Comparison of ENCODE assay signal across 6 cellular contexts in genomic region chr1:45163111-45163510, GRCh38. TPM values are rescaled to one million over a fixed set of nuclear protein-coding genes. Genes with fewer than 3 reads are reported as not detected.
DNase-seq lines count a peak whose midpoint lies in the region; ATAC-seq and TF ChIP-seq lines count a peak whose summit lies in the region.
"Not testable (repeated sequence)": the region's sequence is repeated elsewhere in the genome, so short reads cannot be mapped to it uniquely, and the experiment has no call there.

No MANE protein-coding gene starts in this region.

- H3K36me3 ChIP-seq in CD8-positive, alpha-beta T cell (ENCODE audit: insufficient read depth, low read length): not testable (repeated sequence)

- H3K27ac Mint-ChIP-seq in CD8-positive, alpha-beta T cell: peak overlapping the region; percentile 79
- H3K27ac Mint-ChIP-seq in T-helper 17 cell; stimulated activated naive CD8-positive, alpha-beta T cell treated with anti-CD3 and anti-CD28 coated beads, Interleukin-15, Interleukin-2, amounts not matched to agents 100 ng/mL and 50 ng/mL, for 24 hours: not testable (repeated sequence)
- H3K27ac Mint-ChIP-seq in activated T-helper 17 cell treated with anti-CD3 and anti-CD28 coated beads, Interleukin-2, amount 50 U/mL, for 72 hours: peak overlapping the region; percentile 10
- peak overlapping the region; percentile 66 for H3K27ac Mint-ChIP-seq in activated naive CD4-positive, alpha-beta T cell treated with anti-CD3 and anti-CD28 coated beads, Interleukin-2, amount 50 U/mL, for 24 hours
- H3K27ac Mint-ChIP-seq in central memory CD8-positive, alpha-beta T cell (ENCODE audit: low read depth): peak overlapping the region; percentile 81

- not testable (repeated sequence) for TF ChIP-seq CTCF in CD8-positive, alpha-beta T cell (IDR thresholded peaks at IDR 0.05)

- intact Hi-C loops in CD8-positive, alpha-beta T cell (cut with DNase I, micrococcal nuclease): not testable (repeated sequence)

- H3K27ac ChIP-seq in CD8-positive, alpha-beta T cell (ENCODE audit: low read depth, low read length): peak overlapping the region; percentile 27

- not testable (repeated sequence) for H3K9me3 ChIP-seq in CD8-positive, alpha-beta T cell (ENCODE audit: low read length); T-helper 17 cell (ENCODE audit: control insufficient read depth, low read length, poor library complexity, severe bottlenecking)

- not testable (repeated sequence) for H3K27me3 Mint-ChIP-seq in CD8-positive, alpha-beta T cell (ENCODE audit: low read depth); T-helper 17 cell; activated T-helper 17 cell treated with anti-CD3 and anti-CD28 coated beads, Interleukin-2, amount 50 U/mL, for 72 hours; activated naive CD4-positive, alpha-beta T cell treated with anti-CD3 and anti-CD28 coated beads, Interleukin-2, amount 50 U/mL, for 24 hours; stimulated activated naive CD8-positive, alpha-beta T cell treated with anti-CD3 and anti-CD28 coated beads, Interleukin-15, Interleukin-2, amounts not matched to agents 100 ng/mL and 50 ng/mL, for 24 hours
- H3K27me3 Mint-ChIP-seq in central memory CD8-positive, alpha-beta T cell: peaks cover 19% of the 10 kb centered on the region

- not testable (repeated sequence) for H3K4me3 ChIP-seq in CD8-positive, alpha-beta T cell (ENCODE audit: low read depth, low read length)

- POLR2A ChIA-PET in CD8-positive, alpha-beta T cell (lab: Charles Lee): interaction anchor here (0.9 kb wide), 1 partner anchor 8 kb away, joined by 3 read pairs; no protein-coding TSS in a partner anchor

- H3K4me1 ChIP-seq in CD8-positive, alpha-beta T cell (ENCODE audit: insufficient read depth, low read length): not testable (repeated sequence)

- not testable (repeated sequence) for DNase-seq in CD8-positive, alpha-beta T cell; T-helper 17 cell; central memory CD8-positive, alpha-beta T cell (ENCODE audit: low spot score in 2 of 2)

- ATAC-seq in CD8-positive, alpha-beta T cell; T-helper 17 cell; activated T-helper 17 cell treated with anti-CD3 and anti-CD28 coated beads, Interleukin-2, amount 50 U/mL, for 72 hours (replicated peaks); central memory CD8-positive, alpha-beta T cell (replicated peaks; ENCODE audit: extremely low read depth, poor library complexity, severe bottlenecking): not testable (repeated sequence)

- CTCF ChIA-PET in CD8-positive, alpha-beta T cell (lab: Charles Lee): not testable (repeated sequence)

- not testable (repeated sequence) for H3K9me3 Mint-ChIP-seq in CD8-positive, alpha-beta T cell; activated T-helper 17 cell treated with anti-CD3 and anti-CD28 coated beads, Interleukin-2, amount 50 U/mL, for 72 hours; activated naive CD4-positive, alpha-beta T cell treated with anti-CD3 and anti-CD28 coated beads, Interleukin-2, amount 50 U/mL, for 24 hours; central memory CD8-positive, alpha-beta T cell
- peaks cover 20% of the 10 kb centered on the region for H3K9me3 Mint-ChIP-seq in stimulated activated naive CD8-positive, alpha-beta T cell treated with anti-CD3 and anti-CD28 coated beads, Interleukin-15, Interleukin-2, amounts not matched to agents 100 ng/mL and 50 ng/mL, for 24 hours

- peak overlapping the region; percentile 33 for H3K4me3 Mint-ChIP-seq in CD8-positive, alpha-beta T cell
- peak overlapping the region; percentile 26 for H3K4me3 Mint-ChIP-seq in T-helper 17 cell
- peak overlapping the region; percentile 44 for H3K4me3 Mint-ChIP-seq in activated T-helper 17 cell treated with anti-CD3 and anti-CD28 coated beads, Interleukin-2, amount 50 U/mL, for 72 hours
- peak overlapping the region; percentile 57 for H3K4me3 Mint-ChIP-seq in activated naive CD4-positive, alpha-beta T cell treated with anti-CD3 and anti-CD28 coated beads, Interleukin-2, amount 50 U/mL, for 24 hours
- peak overlapping the region; percentile 3 for H3K4me3 Mint-ChIP-seq in central memory CD8-positive, alpha-beta T cell
- H3K4me3 Mint-ChIP-seq in stimulated activated naive CD8-positive, alpha-beta T cell treated with anti-CD3 and anti-CD28 coated beads, Interleukin-15, Interleukin-2, amounts not matched to agents 100 ng/mL and 50 ng/mL, for 24 hours: peak overlapping the region; percentile 48

- not testable (repeated sequence) for H3K36me3 Mint-ChIP-seq in CD8-positive, alpha-beta T cell; T-helper 17 cell (ENCODE audit: low read depth); activated T-helper 17 cell treated with anti-CD3 and anti-CD28 coated beads, Interleukin-2, amount 50 U/mL, for 72 hours (ENCODE audit: low read depth); central memory CD8-positive, alpha-beta T cell (ENCODE audit: insufficient read depth)
- peaks cover 13% of the 10 kb centered on the region for H3K36me3 Mint-ChIP-seq in activated naive CD4-positive, alpha-beta T cell treated with anti-CD3 and anti-CD28 coated beads, Interleukin-2, amount 50 U/mL, for 24 hours
- peaks cover 13% of the 10 kb centered on the region for H3K36me3 Mint-ChIP-seq in stimulated activated naive CD8-positive, alpha-beta T cell treated with anti-CD3 and anti-CD28 coated beads, Interleukin-15, Interleukin-2, amounts not matched to agents 100 ng/mL and 50 ng/mL, for 24 hours (ENCODE audit: low read depth)

- not testable (repeated sequence) for H3K27me3 ChIP-seq in CD8-positive, alpha-beta T cell (ENCODE audit: insufficient read depth, low read length)

- peaks cover 21% of the 10 kb centered on the region for H3K4me1 Mint-ChIP-seq in CD8-positive, alpha-beta T cell (ENCODE audit: low read depth)
- not testable (repeated sequence) for H3K4me1 Mint-ChIP-seq in T-helper 17 cell
- H3K4me1 Mint-ChIP-seq in activated T-helper 17 cell treated with anti-CD3 and anti-CD28 coated beads, Interleukin-2, amount 50 U/mL, for 72 hours: peaks cover 15% of the 10 kb centered on the region
- peaks cover 47% of the 10 kb centered on the region for H3K4me1 Mint-ChIP-seq in activated naive CD4-positive, alpha-beta T cell treated with anti-CD3 and anti-CD28 coated beads, Interleukin-2, amount 50 U/mL, for 24 hours
- H3K4me1 Mint-ChIP-seq in central memory CD8-positive, alpha-beta T cell: peaks cover 16% of the 10 kb centered on the region
- peaks cover 18% of the 10 kb centered on the region for H3K4me1 Mint-ChIP-seq in stimulated activated naive CD8-positive, alpha-beta T cell treated with anti-CD3 and anti-CD28 coated beads, Interleukin-15, Interleukin-2, amounts not matched to agents 100 ng/mL and 50 ng/mL, for 24 hours (ENCODE audit: low read depth)

RNA-seq across cellular contexts. Expression of gene ZSWIM5, which starts 43.3 kb away (rescaled TPM):
- 1 to 10 TPM; 1.0 to 1.8 TPM for total RNA-seq in CD8-positive, alpha-beta T cell
- total RNA-seq in T-helper 17 cell: 1 to 10 TPM; 1.6 to 2.1 TPM
- total RNA-seq in activated T-helper 17 cell treated with anti-CD3 and anti-CD28 coated beads, Interleukin-2, amount 50 U/mL, for 72 hours: 1 to 10 TPM in 1 of 2 donors, under 1 TPM in 1; 0.86 to 1.9 TPM

Comparison
In these comparisons a context has a peak if more than half of its experiments do, and no peak if none do; other contexts are left out.
1. H3K4me3 Mint-ChIP-seq: peak in every context shown above with its lines; median percentile 57 in activated naive CD4-positive, alpha-beta T cell treated with anti-CD3 and anti-CD28 coated beads, Interleukin-2, amount 50 U/mL, for 24 hours; 48 in stimulated activated naive CD8-positive, alpha-beta T cell treated with anti-CD3 and anti-CD28 coated beads, Interleukin-15, Interleukin-2, amounts not matched to agents 100 ng/mL and 50 ng/mL, for 24 hours; 44 in activated T-helper 17 cell treated with anti-CD3 and anti-CD28 coated beads, Interleukin-2, amount 50 U/mL, for 72 hours; 33 in CD8-positive, alpha-beta T cell; 26 in T-helper 17 cell; 3 in central memory CD8-positive, alpha-beta T cell.